ENCODE assay signal across 1 cellular context in genomic region chr9:129076640-129077037, GRCh38.
TF ChIP-seq lines count a peak whose summit lies in the region.

No MANE protein-coding gene starts in this region.

TF ChIP-seq in HepG2, 621 proteins besides CTCF, POLR2A, EP300 and RAD21:
- TF ChIP-seq ZFP91 (CRISPR knock-in tag; IDR thresholded peaks at IDR 0.05; ENCODE audit: borderline replicate concordance) (0 out of 2 replicates have a peak, but pooled peaks have one; percentile 4), POLR2G (IDR thresholded peaks at IDR 0.05; ENCODE audit: low read depth, low read length) (no peak), KMT2B (CRISPR knock-in tag; IDR thresholded peaks at IDR 0.05) (no peak), ZSCAN25 (CRISPR knock-in tag; IDR thresholded peaks at IDR 0.05) (no peak), HCFC1 (IDR thresholded peaks at IDR 0.05; ENCODE audit: low read depth, low read length) (no peak), MED13 (CRISPR knock-in tag; IDR thresholded peaks at IDR 0.05) (no peak)
